Comparison of ENCODE assay signal across 24 cellular contexts in the genomic region with DNA sequence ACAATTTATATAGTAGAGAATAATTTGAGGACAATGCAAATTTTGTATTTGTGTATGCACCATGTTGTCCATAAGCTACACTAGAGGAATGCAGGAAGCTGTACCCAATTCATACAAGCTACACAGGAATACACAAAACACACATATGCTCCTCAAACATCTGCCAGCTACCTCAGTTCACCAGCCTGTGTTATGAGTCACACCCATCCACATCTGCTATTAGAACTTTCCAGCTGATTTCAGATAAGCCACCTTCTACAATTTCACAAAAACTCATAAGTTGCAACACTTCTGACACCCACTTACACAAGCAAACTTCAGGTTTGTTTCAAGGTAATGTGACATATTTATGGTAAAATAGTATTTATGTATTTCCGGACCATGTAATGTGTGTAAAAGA.
DNase-seq lines count a peak whose midpoint lies in the region; ATAC-seq and TF ChIP-seq lines count a peak whose summit lies in the region.
"Had no signal": no experiment of that assay in that cellular context is flagged by ENCODE, and none has a peak within 500 bp of the region (broad histone marks: within the 10 kb centered on the region; RNA-seq: fewer than 3 reads in every experiment).

No MANE protein-coding gene starts in this region.

- no peaks in the 10 kb centered on the region for H3K27me3 ChIP-seq in OCI-LY1 (ENCODE audit: insufficient read depth, low read length)

- TF ChIP-seq CTCF in OCI-LY1 (IDR thresholded peaks at IDR 0.05; ENCODE audit: low read length) (no peak), fibroblast of mammary gland (conservative IDR thresholded peaks at IDR 0.05; ENCODE audit: control insufficient read depth, insufficient read depth, low read depth, low read length) (no peak)

- H2AFZ ChIP-seq in OCI-LY1 (ENCODE audit: low read length): peak overlapping the region; percentile 52; the same call in 1 of the 2 replicates
- H2AFZ ChIP-seq: PC-9 had no signal

- no peak for ATAC-seq in HG03280 (IDR thresholded peaks at IDR 0.05; ENCODE audit: unreplicated experiment)

- H3K9ac ChIP-seq in OCI-LY1 (ENCODE audit: low read length): no peak overlapping the region
- H3K9ac ChIP-seq: SK-N-SH had no signal

- H3K9me3 ChIP-seq in OCI-LY1 (ENCODE audit: low read length): no peaks in the 10 kb centered on the region
- H3K9me3 ChIP-seq: SK-N-SH had no signal

- H3K36me3 ChIP-seq in OCI-LY1 (ENCODE audit: insufficient read depth, low read length): no peaks in the 10 kb centered on the region

- DNase-seq in NCI-H2171 treated with DMSO at 0.1 percent for 48 hours (lab: John Stamatoyannopoulos, UW) (peak; percentile 4), NCI-H2171 (lab: John Stamatoyannopoulos, UW) (no peak), fibroblast of mammary gland (ENCODE audit: low read depth) (peak; percentile 11), putamen (ENCODE audit: low spot score) (no peak), SK-N-DZ (ENCODE audit: low spot score) (no peak)
- DNase-seq: 8988T; AML-193; Calu3; CD8-positive, alpha-beta memory T cell; DMS153; GDM1; KG1; NCI-H1105 treated with DMSO at 0.1 percent for 48 hours; NCI-H1694; NCI-H2081 treated with DMSO at 0.1 percent for 48 hours; NCI-H446 treated with DMSO at 0.1 percent for 48 hours; PC-9; SHP77 treated with DMSO at 0.1 percent for 48 hours; SK-N-SH had no signal

- no peaks in the 10 kb centered on the region for H3F3A ChIP-seq in OCI-LY1 (ENCODE audit: insufficient read depth, low read length)

- no peaks in the 10 kb centered on the region for H3K9me2 ChIP-seq in OCI-LY1 (ENCODE audit: low read depth, low read length)
- H3K9me2 ChIP-seq: SK-N-SH had no signal

- no peaks in the 10 kb centered on the region for H4K20me1 ChIP-seq in OCI-LY1 (ENCODE audit: insufficient read depth, low read length)

- no peaks in the 10 kb centered on the region for H3K79me2 ChIP-seq in OCI-LY1 (ENCODE audit: insufficient read depth, low read length)

- no peak overlapping the region for H3K4me3 ChIP-seq in OCI-LY1 (ENCODE audit: low read depth, low read length, poor library complexity, severe bottlenecking)
- no peak overlapping the region for H3K4me3 ChIP-seq in fibroblast of mammary gland (ENCODE audit: control insufficient read depth, low read depth, low read length)
- H3K4me3 ChIP-seq: PC-9 had no signal

- H3K27ac ChIP-seq in OCI-LY1 (ENCODE audit: low read depth, low read length, poor library complexity, severe bottlenecking): no peak overlapping the region
- H3K27ac ChIP-seq: C4-2B, HL-60, PC-9, RWPE1 had no signal

- H3K4me2 ChIP-seq in OCI-LY1 (ENCODE audit: low read length): no peak overlapping the region
- H3K4me2 ChIP-seq: PC-9, SK-N-SH had no signal

- H3K4me1 ChIP-seq in OCI-LY1 (ENCODE audit: insufficient read depth, low read length, severe bottlenecking): peaks cover 30% of the 10 kb centered on the region

Comparison
In these comparisons a context has a peak if more than half of its experiments do, and no peak if none do; other contexts are left out.
1. DNase-seq: peak in NCI-H2171 treated with DMSO at 0.1 percent for 48 hours (single experiment) and fibroblast of mammary gland (single experiment); none in NCI-H2171 (single experiment), putamen (single experiment) and SK-N-DZ (single experiment).